Comparison of ENCODE assay signal across 9 cellular contexts in genomic region chr20:20837574-20838021, GRCh38.
A peak's percentile ranks its signal among the peaks of the same experiment; 100 is the strongest.
DNase-seq lines count a peak whose midpoint lies in the region; ATAC-seq, FAIRE-seq and TF ChIP-seq lines count a peak whose summit lies in the region.
"Had no signal": no experiment of that assay in that cellular context is flagged by ENCODE, and none has a peak within 500 bp of the region (broad histone marks: within the 10 kb centered on the region; RNA-seq: fewer than 3 reads in every experiment).

No MANE protein-coding gene starts in this region.

- peak; percentile 42 for DNase-seq in ACHN
- no peak for DNase-seq in GM19239 (ENCODE audit: insufficient read length, low spot score)
- peak; percentile 75 for DNase-seq in NCI-H2171 treated with DMSO at 0.1 percent for 48 hours (lab: John Stamatoyannopoulos, UW)
- peak; percentile 39 for DNase-seq in WERI-Rb-1
- peak; percentile 57 for DNase-seq in epithelial cell of esophagus (ENCODE audit: low read depth)
- DNase-seq in mucosa of gallbladder (ENCODE audit: low spot score) = peak; percentile 52
- no peak for DNase-seq in type B pancreatic cell (ENCODE audit: extremely low spot score, unreplicated experiment)

- peaks cover 54% of the 10 kb centered on the region for H3K27me3 Mint-ChIP-seq in type B pancreatic cell

- H3K36me3 Mint-ChIP-seq in type B pancreatic cell = no peaks in the 10 kb centered on the region

- FAIRE-seq in GM19239 (lab: Jason Lieb, UNC) = peak; percentile 63
- FAIRE-seq: colon had no signal

- no peak for ATAC-seq in HG02840 (IDR thresholded peaks at IDR 0.05; ENCODE audit: low FRiP score, unreplicated experiment)

- peak overlapping the region; percentile 19 for H3K4me3 Mint-ChIP-seq in type B pancreatic cell

- H3K4me1 Mint-ChIP-seq in type B pancreatic cell (ENCODE audit: unreplicated experiment) = no peaks in the 10 kb centered on the region

- no peak overlapping the region for H3K27ac ChIP-seq in WERI-Rb-1

- TF ChIP-seq CTCF in WERI-Rb-1 (IDR thresholded peaks at IDR 0.05; ENCODE audit: low read depth, low read length) (peak; percentile 57), epithelial cell of esophagus (IDR thresholded peaks at IDR 0.05; ENCODE audit: insufficient read depth, low read depth, low read length, missing control alignments) (peak; percentile 71), type B pancreatic cell (conservative IDR thresholded peaks at IDR 0.05) (peak; percentile 91)

- H3K9me3 ChIP-seq in WERI-Rb-1 (ENCODE audit: severe bottlenecking) = no peaks in the 10 kb centered on the region

- no peaks in the 10 kb centered on the region for H3K9me3 Mint-ChIP-seq in type B pancreatic cell

- H3K27ac Mint-ChIP-seq in type B pancreatic cell = no peak overlapping the region

- H3K4me3 ChIP-seq in WERI-Rb-1 (ENCODE audit: low read depth, low read length) = no peak overlapping the region
- no peak overlapping the region for H3K4me3 ChIP-seq in epithelial cell of esophagus (ENCODE audit: low read length)

- no peaks in the 10 kb centered on the region for H3K36me3 ChIP-seq in WERI-Rb-1

- peaks cover 55% of the 10 kb centered on the region for H3K27me3 ChIP-seq in WERI-Rb-1 (ENCODE audit: insufficient read depth, low read depth, severe bottlenecking)

- in situ Hi-C loops in ACHN (cut with HindIII; ENCODE audit: low pct_ligation_motif_present, low pct_unique_long_range_greater_than_20kb, low sequenced_read_pairs) = no loop called here

Comparison
In these comparisons a context has a peak if more than half of its experiments do, and no peak if none do; other contexts are left out.
1. DNase-seq: peak in ACHN (single experiment), NCI-H2171 treated with DMSO at 0.1 percent for 48 hours (single experiment), WERI-Rb-1 (single experiment), epithelial cell of esophagus (single experiment) and mucosa of gallbladder (single experiment); none in GM19239 (single experiment) and type B pancreatic cell (single experiment).
2. Peak in every context shown above with its lines, with median percentiles within 50 percentile points of each other: CTCF ChIP-seq.